25 cellular contexts compared by ENCODE assay signal in genomic region chr11:106624377-106624776, GRCh38.
DNase-seq lines count a peak whose midpoint lies in the region; ATAC-seq and TF ChIP-seq lines count a peak whose summit lies in the region.
"Had no signal": no experiment of that assay in that cellular context is flagged by ENCODE, and none has a peak within 500 bp of the region (broad histone marks: within the 10 kb centered on the region; RNA-seq: fewer than 3 reads in every experiment).

No MANE protein-coding gene starts in this region.

- H3K23ac ChIP-seq in mesendoderm (ENCODE audit: low read length): no peak overlapping the region

- no peaks in the 10 kb centered on the region for H3K79me1 ChIP-seq in mesendoderm (ENCODE audit: low read length)

- no peak overlapping the region for H2BK5ac ChIP-seq in mesendoderm (ENCODE audit: low read length)

- H2BK120ac ChIP-seq in mesendoderm (ENCODE audit: low read depth, low read length): no peak overlapping the region

- no peaks in the 10 kb centered on the region for H3K27me3 Mint-ChIP-seq in WTC11 (ENCODE audit: low read depth)
- H3K27me3 Mint-ChIP-seq: activated naive CD8-positive, alpha-beta T cell treated with anti-CD3 and anti-CD28 coated beads, Interleukin-2, amount 10 ng/mL, durations not matched to agents 7 days and 5 days; activated T-cell treated with anti-CD3 and anti-CD28 coated beads, Interleukin-2, amount 50 U/mL, for 24 hours; naive thymus-derived CD4-positive, alpha-beta T cell; stimulated activated naive B cell treated with anti-CD40 and anti-IgM and Interleukin-4, amounts not matched to agents 10 μg/mL and 1 μg/mL and 100 μg/mL, for 72 hours had no signal

- H3K4ac ChIP-seq in mesendoderm (ENCODE audit: low read depth, low read length): no peak overlapping the region

- TF ChIP-seq CTCF in WTC11 (IDR thresholded peaks at IDR 0.05): no peak

- H3K4me1 Mint-ChIP-seq in WTC11: peaks cover 8% of the 10 kb centered on the region
- H3K4me1 Mint-ChIP-seq: activated naive CD8-positive, alpha-beta T cell treated with anti-CD3 and anti-CD28 coated beads, Interleukin-2, amount 10 ng/mL, durations not matched to agents 7 days and 5 days; naive thymus-derived CD4-positive, alpha-beta T cell; stimulated activated naive B cell treated with anti-CD40 and anti-IgM and Interleukin-4, amounts not matched to agents 10 μg/mL and 1 μg/mL and 100 μg/mL, for 72 hours had no signal

- no peak overlapping the region for H2BK15ac ChIP-seq in mesendoderm (replicated peaks; ENCODE audit: low read depth)

- H3K27ac Mint-ChIP-seq in WTC11: no peak overlapping the region
- H3K27ac Mint-ChIP-seq: activated naive CD8-positive, alpha-beta T cell treated with anti-CD3 and anti-CD28 coated beads, Interleukin-2, amount 10 ng/mL, durations not matched to agents 7 days and 5 days; activated T-cell treated with anti-CD3 and anti-CD28 coated beads, Interleukin-2, amount 50 U/mL, for 24 hours; mesothelial cell of epicardium; naive thymus-derived CD4-positive, alpha-beta T cell; stimulated activated naive B cell treated with anti-CD40 and anti-IgM and Interleukin-4, amounts not matched to agents 10 μg/mL and 1 μg/mL and 100 μg/mL, for 72 hours had no signal

- H3K27ac ChIP-seq in mesendoderm (ENCODE audit: low read depth, low read length): no peak overlapping the region
- H3K27ac ChIP-seq: dorsolateral prefrontal cortex, suprapubic skin, upper lobe of right lung had no signal

- no peak overlapping the region for H3K4me3 ChIP-seq in mesendoderm (ENCODE audit: low read length)
- H3K4me3 ChIP-seq: dorsolateral prefrontal cortex, K562, suprapubic skin, upper lobe of right lung had no signal

- H3K36me3 Mint-ChIP-seq in WTC11: peaks cover 14% of the 10 kb centered on the region
- H3K36me3 Mint-ChIP-seq: activated naive CD8-positive, alpha-beta T cell treated with anti-CD3 and anti-CD28 coated beads, Interleukin-2, amount 10 ng/mL, durations not matched to agents 7 days and 5 days; mesothelial cell of epicardium; naive thymus-derived CD4-positive, alpha-beta T cell; stimulated activated naive B cell treated with anti-CD40 and anti-IgM and Interleukin-4, amounts not matched to agents 10 μg/mL and 1 μg/mL and 100 μg/mL, for 72 hours had no signal

- peaks cover 27% of the 10 kb centered on the region for H3K9me3 Mint-ChIP-seq in WTC11

- no peak overlapping the region for H4K5ac ChIP-seq in mesendoderm (ENCODE audit: low read length)

- ATAC-seq in WTC11: peak; percentile 55; the same call in 1 of the 2 replicates
- no peak for ATAC-seq in HG03175 (IDR thresholded peaks at IDR 0.05; ENCODE audit: unreplicated experiment)
- ATAC-seq in HG02970 (IDR thresholded peaks at IDR 0.05; ENCODE audit: low FRiP score, unreplicated experiment): no peak
- ATAC-seq: K562; naive thymus-derived CD4-positive, alpha-beta T cell; stimulated activated naive B cell treated with anti-CD40 and anti-IgM and Interleukin-4, amounts not matched to agents 10 μg/mL and 1 μg/mL and 100 μg/mL, for 72 hours; upper lobe of right lung had no signal

- CTCF ChIA-PET in HEK293T (lab: Yijun Ruan, JAX) (no interaction called here), WTC11 (lab: Charles Lee) (no interaction called here)

- peak; percentile 19 for DNase-seq in HEK293T (ENCODE audit: extremely low spot score)
- DNase-seq in NCI-H2171 treated with DMSO at 0.1 percent for 48 hours (lab: John Stamatoyannopoulos, UW): peak; percentile 79
- no peak for DNase-seq in WTC11 (ENCODE audit: low spot score)
- DNase-seq in mesendoderm: peak; percentile 1
- no peak for DNase-seq in amniotic stem cell (lab: John Stamatoyannopoulos, UW)
- DNase-seq: activated CD4-positive, alpha-beta T cell treated with anti-CD3 and anti-CD28 coated beads for 4 hours; activated CD8-positive, alpha-beta memory T cell treated with anti-CD3 and anti-CD28 coated beads for 24 hours; activated gamma-delta T cell; activated naive CD8-positive, alpha-beta T cell treated with anti-CD3 and anti-CD28 coated beads, Interleukin-2, amount 10 ng/mL, durations not matched to agents 7 days and 5 days; activated T-cell treated with anti-CD3 and anti-CD28 coated beads, Interleukin-2, amount 50 U/mL, for 24 hours; C1 segment of cervical spinal cord; Caco-2; dorsolateral prefrontal cortex; naive thymus-derived CD4-positive, alpha-beta T cell; NCI-H2107; NCI-H526 treated with DMSO at 0.1 percent for 48 hours; occipital lobe; stimulated activated CD4-positive, alpha-beta T cell treated with anti-CD3 and anti-CD28 coated beads, Interleukin-15, amount 100 ng/mL, for 24 hours; stimulated activated naive B cell treated with anti-CD40 and anti-IgM and Interleukin-4, amounts not matched to agents 10 μg/mL and 1 μg/mL and 100 μg/mL, for 72 hours; upper lobe of right lung had no signal

- H3K4me2 ChIP-seq in mesendoderm (ENCODE audit: low read length): no peak overlapping the region

- POLR2A ChIA-PET in HEK293T (lab: Yijun Ruan, JAX): no interaction called here
- POLR2A ChIA-PET in WTC11 (lab: Charles Lee): no interaction called here

- no peak overlapping the region for H3K4me3 Mint-ChIP-seq in WTC11
- H3K4me3 Mint-ChIP-seq: activated naive CD8-positive, alpha-beta T cell treated with anti-CD3 and anti-CD28 coated beads, Interleukin-2, amount 10 ng/mL, durations not matched to agents 7 days and 5 days; activated T-cell treated with anti-CD3 and anti-CD28 coated beads, Interleukin-2, amount 50 U/mL, for 24 hours; mesothelial cell of epicardium; naive thymus-derived CD4-positive, alpha-beta T cell; stimulated activated naive B cell treated with anti-CD40 and anti-IgM and Interleukin-4, amounts not matched to agents 10 μg/mL and 1 μg/mL and 100 μg/mL, for 72 hours had no signal

- WGBS in mesendoderm (ENCODE audit: extremely low coverage, insufficient coverage, low lambda C conversion rate): no CpG with 5 or more reads among the region's 3 CpGs

- H3K79me2 ChIP-seq in mesendoderm (ENCODE audit: control insufficient read depth, insufficient read depth, low read length): no peaks in the 10 kb centered on the region

- no peak overlapping the region for H3K56ac ChIP-seq in mesendoderm (ENCODE audit: low read length)

- H2AK5ac ChIP-seq in mesendoderm (ENCODE audit: low read length): no peak overlapping the region

- H4K8ac ChIP-seq in mesendoderm (ENCODE audit: low read depth, low read length): no peak overlapping the region

- no peaks in the 10 kb centered on the region for H3K36me3 ChIP-seq in mesendoderm (ENCODE audit: control insufficient read depth, insufficient read depth, low read length)
- H3K36me3 ChIP-seq: suprapubic skin, upper lobe of right lung had no signal

- no peak overlapping the region for H3K18ac ChIP-seq in mesendoderm (ENCODE audit: low read length)

- H3K4me1 ChIP-seq in mesendoderm (ENCODE audit: control insufficient read depth, low read depth, low read length): no peaks in the 10 kb centered on the region
- H3K4me1 ChIP-seq: suprapubic skin, upper lobe of right lung had no signal

- no peaks in the 10 kb centered on the region for H3K27me3 ChIP-seq in mesendoderm (ENCODE audit: insufficient read depth, low read length, poor library complexity)
- H3K27me3 ChIP-seq: dorsolateral prefrontal cortex, suprapubic skin, upper lobe of right lung had no signal

- no peak overlapping the region for H3K9ac ChIP-seq in mesendoderm (ENCODE audit: low read length)

TF ChIP-seq in HEK293T, 16 proteins besides CTCF, POLR2A, EP300 and RAD21:
- TF ChIP-seq ZNF384 (IDR thresholded peaks at IDR 0.05) (peak; percentile 87), FOXM1 (IDR thresholded peaks at IDR 0.05; ENCODE audit: borderline replicate concordance) (no peak)

TF ChIP-seq in WTC11, 78 proteins besides CTCF, POLR2A, EP300 and RAD21 (continues in another document):
- TF ChIP-seq ZNF512 (CRISPR knock-in tag; IDR thresholded peaks at IDR 0.05; ENCODE audit: borderline replicate concordance) (no peak), ATF1 (CRISPR knock-in tag; IDR thresholded peaks at IDR 0.05) (no peak), CDX4 (CRISPR knock-in tag; IDR thresholded peaks at IDR 0.05; ENCODE audit: borderline replicate concordance) (no peak), ZBTB43 (CRISPR knock-in tag; IDR thresholded peaks at IDR 0.05) (no peak)

Comparison
In these comparisons a context has a peak if more than half of its experiments do, and no peak if none do; other contexts are left out.
1. DNase-seq: peak in HEK293T (single experiment), NCI-H2171 treated with DMSO at 0.1 percent for 48 hours (single experiment) and mesendoderm (single experiment); none in WTC11 (single experiment) and amniotic stem cell (single experiment).